8 cellular contexts compared by ENCODE assay signal in genomic region chr11:88359529-88359928, GRCh38. TPM values are rescaled to one million over a fixed set of nuclear protein-coding genes. Genes with fewer than 3 reads are reported as not detected.
DNase-seq lines count a peak whose midpoint lies in the region; ATAC-seq and TF ChIP-seq lines count a peak whose summit lies in the region.
"Had no signal": no experiment of that assay in that cellular context is flagged by ENCODE, and none has a peak within 500 bp of the region (broad histone marks: within the 10 kb centered on the region; RNA-seq: fewer than 3 reads in every experiment).

No MANE protein-coding gene starts in this region.

- peaks cover 43% of the 10 kb centered on the region for H3K4me1 Mint-ChIP-seq in activated T-helper 2 cell treated with anti-CD3 and anti-CD28 coated beads, Interferon-gamma antibody, Interleukin-2, Interleukin-4, amounts not matched to agents 10 μg/mL and 5 μg/mL and 100 μg/mL, durations not matched to agents 14 hours and 24 hours and 36 hours (ENCODE audit: low read depth)

- H2BK5ac ChIP-seq in IMR-90 (ENCODE audit: low read depth, low read length, poor library complexity, severe bottlenecking): no peak overlapping the region

- intact Hi-C loops in IMR-90 (cut with micrococcal nuclease): no loop called here
- intact Hi-C loops in activated T-helper 2 cell treated with anti-CD3 and anti-CD28 coated beads, Interferon-gamma antibody, Interleukin-2, Interleukin-4, amounts not matched to agents 10 μg/mL and 5 μg/mL and 100 μg/mL, durations not matched to agents 14 hours and 24 hours and 36 hours (cut with micrococcal nuclease): loop anchor here (1.0 to 5.0 kb wide), 3 partner anchors 8 to 178 kb away; no protein-coding TSS in a partner anchor

- H3K36me3 ChIP-seq in IMR-90 (ENCODE audit: control insufficient read depth, insufficient read depth, low read length): no peaks in the 10 kb centered on the region
- H3K36me3 ChIP-seq: thoracic aorta had no signal

- no peak overlapping the region for H2BK15ac ChIP-seq in IMR-90 (ENCODE audit: low read depth, low read length)

- no peak overlapping the region for H3K27ac ChIP-seq in IMR-90 (ENCODE audit: insufficient read depth, low read length)
- H3K27ac ChIP-seq: thoracic aorta had no signal

- H3K4me2 ChIP-seq in IMR-90 (ENCODE audit: low read depth, low read length): no peak overlapping the region

- no peak overlapping the region for H3K27ac Mint-ChIP-seq in activated T-helper 2 cell treated with anti-CD3 and anti-CD28 coated beads, Interferon-gamma antibody, Interleukin-2, Interleukin-4, amounts not matched to agents 10 μg/mL and 5 μg/mL and 100 μg/mL, durations not matched to agents 14 hours and 24 hours and 36 hours

- no peak overlapping the region for H4K91ac ChIP-seq in IMR-90 (ENCODE audit: insufficient read depth, low read depth, low read length)

- H4K8ac ChIP-seq in IMR-90 (ENCODE audit: low read depth in 2 of 2, low read length in 2 of 2): no peak overlapping the region

- no peaks in the 10 kb centered on the region for H3K27me3 Mint-ChIP-seq in activated T-helper 2 cell treated with anti-CD3 and anti-CD28 coated beads, Interferon-gamma antibody, Interleukin-2, Interleukin-4, amounts not matched to agents 10 μg/mL and 5 μg/mL and 100 μg/mL, durations not matched to agents 14 hours and 24 hours and 36 hours (ENCODE audit: low read depth)

- no peak overlapping the region for H2AK5ac ChIP-seq in IMR-90 (ENCODE audit: low read depth, low read length)

- no peak for TF ChIP-seq POLR2A in IMR-90 (IDR thresholded peaks at IDR 0.05; ENCODE audit: low read depth, low read length)
- no peak for TF ChIP-seq POLR2A in erythroblast (IDR thresholded peaks at IDR 0.05; ENCODE audit: low read length)

- H3K23ac ChIP-seq in IMR-90 (ENCODE audit: low read depth, low read length): no peak overlapping the region

- no CpG with 5 or more reads among the region's 1 CpG for WGBS in IMR-90 (ENCODE audit: extremely low coverage in 2 of 2, insufficient read length in 1 of 2), 2 experiments

- H4K5ac ChIP-seq in IMR-90 (ENCODE audit: low read depth, low read length): peak overlapping the region; percentile 67; the same call in 1 of the 2 replicates

- H3K18ac ChIP-seq in IMR-90 (ENCODE audit: low read depth, low read length): peak overlapping the region; percentile 63; the same call in 1 of the 2 replicates

- TF ChIP-seq CTCF in IMR-90 (conservative IDR thresholded peaks at IDR 0.05; ENCODE audit: low read depth, low read length): no peak

- dilution Hi-C loops in IMR-90 (cut with HindIII; ENCODE audit: low sequenced_read_pairs, unreplicated experiment): no loop called here

- DNase-seq in IMR-90 (no peak), erythroblast (lab: John Stamatoyannopoulos, UW) (peak; percentile 11 to 24)
- no peak for DNase-seq in activated effector memory CD4-positive, alpha-beta T cell treated with Interleukin-2 at 50 U/mL for 16 hours
- no peak for DNase-seq in activated CD4-positive, CD25-positive, alpha-beta regulatory T cell treated with anti-CD3 and anti-CD28 coated beads, Interleukin-2, amount 50 U/mL, for 72 hours
- DNase-seq in activated T-helper 2 cell treated with anti-CD3 and anti-CD28 coated beads, Interferon-gamma antibody, Interleukin-2, Interleukin-4, amounts not matched to agents 10 μg/mL and 5 μg/mL and 100 μg/mL, durations not matched to agents 14 hours and 24 hours and 36 hours (ENCODE audit: low spot score): no peak

- in situ Hi-C loops in IMR-90 (cut with MboI; ENCODE audit: low sequenced_read_pairs): no loop called here

- no peaks in the 10 kb centered on the region for H3K27me3 ChIP-seq in IMR-90 (ENCODE audit: control insufficient read depth, insufficient read depth, low read length)

- H3K9me3 ChIP-seq in IMR-90 (ENCODE audit: control insufficient read depth, insufficient read depth, low read length): no peaks in the 10 kb centered on the region
- H3K9me3 ChIP-seq: thoracic aorta had no signal

- no peak overlapping the region for H2BK20ac ChIP-seq in IMR-90 (ENCODE audit: low read depth, low read length)

- H2BK120ac ChIP-seq in IMR-90 (ENCODE audit: low read depth, low read length): no peak overlapping the region

- H3K9me3 Mint-ChIP-seq in activated T-helper 2 cell treated with anti-CD3 and anti-CD28 coated beads, Interferon-gamma antibody, Interleukin-2, Interleukin-4, amounts not matched to agents 10 μg/mL and 5 μg/mL and 100 μg/mL, durations not matched to agents 14 hours and 24 hours and 36 hours: no peaks in the 10 kb centered on the region

- peaks cover 2% of the 10 kb centered on the region; the same call in 1 of the 2 replicates for H3K9me1 ChIP-seq in IMR-90 (ENCODE audit: insufficient read depth, low read length)

- no peaks in the 10 kb centered on the region for H3K36me3 Mint-ChIP-seq in activated T-helper 2 cell treated with anti-CD3 and anti-CD28 coated beads, Interferon-gamma antibody, Interleukin-2, Interleukin-4, amounts not matched to agents 10 μg/mL and 5 μg/mL and 100 μg/mL, durations not matched to agents 14 hours and 24 hours and 36 hours (ENCODE audit: low read depth)

- no peak for TF ChIP-seq RAD21 in IMR-90 (IDR thresholded peaks at IDR 0.05; ENCODE audit: low read length)

- H3K56ac ChIP-seq in IMR-90 (ENCODE audit: extremely low read depth, insufficient read depth, low read length): no peak overlapping the region

- no peak overlapping the region for H3K9ac ChIP-seq in IMR-90 (ENCODE audit: low read depth, low read length)

- H4K20me1 ChIP-seq in IMR-90 (ENCODE audit: insufficient read depth, low read length): no peaks in the 10 kb centered on the region

- no peak overlapping the region for H3K4me3 ChIP-seq in IMR-90 (ENCODE audit: insufficient read depth, low read depth, low read length)
- H3K4me3 ChIP-seq: thoracic aorta had no signal

- CTCF ChIA-PET in IMR-90 (lab: Yijun Ruan, JAX): interaction anchor here (0.5 to 1.1 kb wide), 2 partner anchors 8 to 14 kb away, joined by 3 read pairs; no protein-coding TSS in a partner anchor

- no peaks in the 10 kb centered on the region for H3K79me1 ChIP-seq in IMR-90 (ENCODE audit: low read depth in 1 of 2, low read length in 2 of 2)

- POLR2A ChIA-PET in IMR-90 (lab: Charles Lee; ENCODE audit: unreplicated experiment): no interaction called here

- BruUV-seq in IMR-90 (replicated peaks; lab: Mats Ljungman, UMichigan): no TSS peak

- H3K4ac ChIP-seq in IMR-90 (ENCODE audit: low read depth, low read length): no peak overlapping the region

- peaks cover 6% of the 10 kb centered on the region for H3K4me1 ChIP-seq in IMR-90 (ENCODE audit: control insufficient read depth, insufficient read depth, low read length)

- no peak overlapping the region for H2AFZ ChIP-seq in IMR-90 (replicated peaks; ENCODE audit: low read length, poor library complexity)

- no peak overlapping the region for H2AK9ac ChIP-seq in IMR-90 (replicated peaks; ENCODE audit: low read depth, low read length, poor library complexity)

- no peak overlapping the region for H3K14ac ChIP-seq in IMR-90 (replicated peaks; ENCODE audit: low read depth, low read length)

- H3K4me3 Mint-ChIP-seq in activated T-helper 2 cell treated with anti-CD3 and anti-CD28 coated beads, Interferon-gamma antibody, Interleukin-2, Interleukin-4, amounts not matched to agents 10 μg/mL and 5 μg/mL and 100 μg/mL, durations not matched to agents 14 hours and 24 hours and 36 hours (ENCODE audit: low read depth): no peak overlapping the region

- ATAC-seq in GM18870 (IDR thresholded peaks at IDR 0.05; ENCODE audit: unreplicated experiment) (peak; percentile 66), GM21786 (IDR thresholded peaks at IDR 0.05; ENCODE audit: unreplicated experiment) (peak; percentile 64), IMR-90 (ENCODE audit: low read depth) (no peak)

TF ChIP-seq in IMR-90, 13 proteins besides CTCF, POLR2A, EP300 and RAD21 (continues in another document):
- TF ChIP-seq MAZ (IDR thresholded peaks at IDR 0.05; ENCODE audit: borderline replicate concordance, low read depth, low read length) (no peak), CHD1 (IDR thresholded peaks at IDR 0.05; ENCODE audit: low read depth, low read length) (no peak), RFX5 (IDR thresholded peaks at IDR 0.05; ENCODE audit: low read depth, low read length) (no peak), FOS (IDR thresholded peaks at IDR 0.05; ENCODE audit: low read depth, low read length) (no peak), MAFK (IDR thresholded peaks at IDR 0.05; ENCODE audit: low read depth, low read length) (no peak), CEBPB (IDR thresholded peaks at IDR 0.05; ENCODE audit: low read depth, low read length) (no peak), MXI1 (IDR thresholded peaks at IDR 0.05; ENCODE audit: borderline replicate concordance, low read depth, low read length) (no peak), USF2 (IDR thresholded peaks at IDR 0.05; ENCODE audit: low read depth, low read length) (no peak), BHLHE40 (IDR thresholded peaks at IDR 0.05; ENCODE audit: low read depth, low read length) (no peak), SMC3 (IDR thresholded peaks at IDR 0.05; ENCODE audit: low read depth, low read length) (no peak), RCOR1 (IDR thresholded peaks at IDR 0.05; ENCODE audit: insufficient replicate concordance, low read length) (no peak)
- TF ChIP-seq, protein P1, sequence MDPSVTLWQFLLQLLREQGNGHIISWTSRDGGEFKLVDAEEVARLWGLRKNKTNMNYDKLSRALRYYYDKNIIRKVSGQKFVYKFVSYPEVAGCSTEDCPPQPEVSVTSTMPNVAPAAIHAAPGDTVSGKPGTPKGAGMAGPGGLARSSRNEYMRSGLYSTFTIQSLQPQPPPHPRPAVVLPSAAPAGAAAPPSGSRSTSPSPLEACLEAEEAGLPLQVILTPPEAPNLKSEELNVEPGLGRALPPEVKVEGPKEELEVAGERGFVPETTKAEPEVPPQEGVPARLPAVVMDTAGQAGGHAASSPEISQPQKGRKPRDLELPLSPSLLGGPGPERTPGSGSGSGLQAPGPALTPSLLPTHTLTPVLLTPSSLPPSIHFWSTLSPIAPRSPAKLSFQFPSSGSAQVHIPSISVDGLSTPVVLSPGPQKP (IDR thresholded peaks at IDR 0.05; ENCODE audit: borderline replicate concordance, low read depth, low read length): no peak

RNA-seq across cellular contexts. Expression of gene CTSC, which starts 22.0 kb away (rescaled TPM):
- total RNA-seq in IMR-90 (2012; rRNA removed): 178 and 208 TPM in 2 replicates
- polyA plus RNA-seq in IMR-90 (2012; rRNA removed): 267 and 299 TPM in 2 replicates
- polyA plus RNA-seq in IMR-90 (2012; cell fraction: cytosol; rRNA removed): 73.5 and 320 TPM in 2 replicates
- 116 and 140 TPM in 2 replicates for polyA plus RNA-seq in IMR-90 (2012; cell fraction: nucleus; rRNA removed; ENCODE audit: low replicate concordance)
- 82.4 and 82.6 TPM in 2 replicates for total RNA-seq in activated T-helper 2 cell treated with anti-CD3 and anti-CD28 coated beads, Interferon-gamma antibody, Interleukin-2, Interleukin-4, amounts not matched to agents 10 μg/mL and 5 μg/mL and 100 μg/mL, durations not matched to agents 14 hours and 24 hours and 36 hours

Comparison
In these comparisons a context has a peak if more than half of its experiments do, and no peak if none do; other contexts are left out.
1. DNase-seq: peak in erythroblast (2 of 2); none in IMR-90 (single experiment), activated effector memory CD4-positive, alpha-beta T cell treated with Interleukin-2 at 50 U/mL for 16 hours (single experiment), activated CD4-positive, CD25-positive, alpha-beta regulatory T cell treated with anti-CD3 and anti-CD28 coated beads, Interleukin-2, amount 50 U/mL, for 72 hours (single experiment) and activated T-helper 2 cell treated with anti-CD3 and anti-CD28 coated beads, Interferon-gamma antibody, Interleukin-2, Interleukin-4, amounts not matched to agents 10 μg/mL and 5 μg/mL and 100 μg/mL, durations not matched to agents 14 hours and 24 hours and 36 hours (single experiment).